ENCODE assay signal across 8 cellular contexts in genomic region chr16:578870-579405, GRCh38. TPM values are rescaled to one million over a fixed set of nuclear protein-coding genes. Genes with fewer than 3 reads are reported as not detected.
DNase-seq lines count a peak whose midpoint lies in the region; ATAC-seq, FAIRE-seq and TF ChIP-seq lines count a peak whose summit lies in the region.

No MANE protein-coding gene starts in this region.

- peak; percentile 81 for ATAC-seq in HepG2
- no peak for ATAC-seq in HG03378 (IDR thresholded peaks at IDR 0.05; ENCODE audit: unreplicated experiment)

- H3K27ac ChIP-seq in VCaP (no peak overlapping the region), HepG2 (ENCODE audit: extremely low read length, insufficient read depth, low read length) (no peak overlapping the region)

- CTCF ChIA-PET in HepG2 (lab: Yijun Ruan, JAX; ENCODE audit: low intra/inter-chr PET ratio, low total read pairs), result interaction anchor here (0.6 to 1.8 kb wide), 3 partner anchors 22 to 32 kb away, joined by 3 to 11 read pairs (median 8); no protein-coding TSS in a partner anchor

- no peaks in the 10 kb centered on the region for H4K20me1 ChIP-seq in HepG2 (ENCODE audit: insufficient read depth, low read length)

- H3K9me3 ChIP-seq in HepG2 (ENCODE audit: low read length), result no peaks in the 10 kb centered on the region

- POLR2A ChIA-PET in HepG2 (lab: Yijun Ruan, JAX), result interaction anchor here (0.7 to 1.6 kb wide), 3 partner anchors 10 to 64 kb away, joined by 4 to 6 read pairs (median 4); partner anchors contain the start of gene METTL26

- in situ Hi-C loops in HepG2 (cut with HindIII; ENCODE audit: extremely low pct_ligation_motif_present, low pct_unique_long_range_greater_than_20kb), result no loop called here

- peak; percentile 24; the same call in 1 of the 2 replicates for TF ChIP-seq CTCF in VCaP (conservative IDR thresholded peaks at IDR 0.05)
- peak; percentile 98 for TF ChIP-seq CTCF in HepG2 (CRISPR knock-in tag; IDR thresholded peaks at IDR 0.05)

- peak; percentile 47 for FAIRE-seq in HepG2 (lab: Jason Lieb, UNC)

- TF ChIP-seq EP300 in HepG2 (IDR thresholded peaks at IDR 0.05; ENCODE audit: low read depth in 2 of 2, low read length in 2 of 2), result no peak
- no peak for TF ChIP-seq EP300 in HepG2 (CRISPR knock-in tag; IDR thresholded peaks at IDR 0.05; ENCODE audit: borderline replicate concordance)

- TF ChIP-seq POLR2A in HepG2 (IDR thresholded peaks at IDR 0.05; ENCODE audit: insufficient read depth in 1 of 2, low read depth in 2 of 2, low read length in 2 of 2), result no peak

- H2AFZ ChIP-seq in HepG2 (ENCODE audit: low read length), result no peak overlapping the region

- H3K4me2 ChIP-seq in HepG2 (ENCODE audit: low read depth, low read length), result peak overlapping the region; percentile 60; the same call in 1 of the 2 replicates

- H3K4me3 ChIP-seq in HepG2 (replicated peaks in 1 of 3; ENCODE audit: insufficient read depth in 1 of 3, low read depth in 2 of 3, low read length in 3 of 3), result peak overlapping the region in 1 of 3 experiments; percentile 24; a peak in 1 of 6 replicates

- intact Hi-C loops in HepG2 (cut with micrococcal nuclease; ENCODE audit: unreplicated experiment), result no loop called here

- H3K9ac ChIP-seq in HepG2 (ENCODE audit: insufficient read depth, low read depth, low read length), result no peak overlapping the region

- BruUV-seq in HepG2 (replicated peaks; lab: Mats Ljungman, UMichigan), result no TSS peak

- peaks cover 12% of the 10 kb centered on the region for H3K4me1 ChIP-seq in HepG2 (ENCODE audit: insufficient read depth, low read length)

- DNase-seq in D341Med (ENCODE audit: low spot score) (peak; percentile 90), HuH-7.5 (ENCODE audit: low spot score) (peak; percentile 75), cerebellum (ENCODE audit: low spot score) (peak; percentile 77), HepG2 (ENCODE audit: low spot score) (peak; percentile 60), NCI-H1092 treated with DMSO at 0.1 percent for 48 hours (lab: John Stamatoyannopoulos, UW) (no peak)
- peak in 2 of 3 experiments; percentile 36 for DNase-seq in stimulated activated CD4-positive, alpha-beta T cell treated with anti-CD3 and anti-CD28 coated beads, TNF-alpha, amount 100 ng/mL, for 4 hours (ENCODE audit: low read depth in 3 of 3)

- no peaks in the 10 kb centered on the region for H3K27me3 ChIP-seq in HepG2 (ENCODE audit: control insufficient read depth in 1 of 2, insufficient read depth in 2 of 2, low read length in 2 of 2)

- TF ChIP-seq RAD21 in HepG2 (CRISPR knock-in tag; IDR thresholded peaks at IDR 0.05), result peak; percentile 96

- 49% methylated on average over 17 of the region's 34 CpGs for WGBS in HepG2 (ENCODE audit: low lambda C conversion rate)

- H3K79me2 ChIP-seq in HepG2 (ENCODE audit: insufficient read depth, low read length), result no peaks in the 10 kb centered on the region

- peaks cover 0 to 1% of the 10 kb centered on the region in 2 experiments; a peak in 1 of 5 replicates for H3K36me3 ChIP-seq in HepG2 (replicated peaks in 1 of 2; ENCODE audit: control insufficient read depth in 1 of 2, insufficient read depth in 2 of 2, low read length in 2 of 2)

RNA-seq across cellular contexts. Expression of gene PIGQ, which starts 9.2 kb away (rescaled TPM):
- 28.9 TPM for total RNA-seq in cerebellum
- total RNA-seq in HepG2 (2016; rRNA removed; fragmentation: Illumina TruSeq; extraction: Trizol), result 8.4 and 19.7 TPM in 2 replicates
- 7.5 and 10.0 TPM in 2 replicates for total RNA-seq in HepG2 (2016; cell fraction: cytosol; rRNA removed; fragmentation: Illumina TruSeq; extraction: Trizol; ENCODE audit: low read depth)
- total RNA-seq in HepG2 (2016; cell fraction: insoluble cytoplasmic fraction; rRNA removed; fragmentation: Illumina TruSeq; extraction: Trizol), result 7.4 and 18.9 TPM in 2 replicates
- 13.0 and 18.2 TPM in 2 replicates for total RNA-seq in HepG2 (2016; cell fraction: membrane; rRNA removed; fragmentation: Illumina TruSeq; extraction: Trizol)
- 16.8 and 19.0 TPM in 2 replicates for total RNA-seq in HepG2 (2016; cell fraction: nucleus; rRNA removed; fragmentation: Illumina TruSeq; extraction: Trizol)
- 7.7 and 13.6 TPM in 2 replicates for polyA plus RNA-seq in HepG2 (2011; rRNA removed)
- 7.2 and 11.6 TPM in 2 replicates for polyA plus RNA-seq in HepG2 (2011; cell fraction: cytosol; rRNA removed)
- polyA plus RNA-seq in HepG2 (2011; cell fraction: nucleus; rRNA removed), result 70.8 and 80.2 TPM in 2 replicates
- polyA plus RNA-seq in HepG2 (2012), result 6.7 and 8.5 TPM in 2 replicates
- polyA plus RNA-seq in HepG2 (2016; cell fraction: cytosol; fragmentation: Illumina TruSeq; extraction: Trizol; ENCODE audit: low read depth), result 6.3 and 7.2 TPM in 2 replicates
- 6.9 and 8.3 TPM in 2 replicates for polyA plus RNA-seq in HepG2 (2016; cell fraction: insoluble cytoplasmic fraction; fragmentation: Illumina TruSeq; extraction: Trizol; ENCODE audit: low read depth)
- 10.4 and 10.8 TPM in 2 replicates for polyA plus RNA-seq in HepG2 (2016; cell fraction: membrane; fragmentation: Illumina TruSeq; extraction: Trizol; ENCODE audit: low read depth)
- polyA plus RNA-seq in HepG2 (2016; cell fraction: nucleus; fragmentation: Illumina TruSeq; extraction: Trizol; ENCODE audit: insufficient read depth, low read depth), result 31.7 and 36.7 TPM in 2 replicates
- 38.0 and 89.1 TPM in 2 replicates for polyA minus RNA-seq in HepG2 (2011; rRNA and poly(A)+ RNA removed; ENCODE audit: low replicate concordance)
- 8.1 and 11.1 TPM in 2 replicates for polyA minus RNA-seq in HepG2 (2011; cell fraction: cytosol; rRNA and poly(A)+ RNA removed)
- 13.6 and 14.0 TPM in 2 replicates for polyA minus RNA-seq in HepG2 (2011; cell fraction: nucleus; rRNA and poly(A)+ RNA removed)

RNA-seq across cellular contexts. Expression of gene RAB40C, which starts 10.9 kb away (rescaled TPM):
- 15.9 TPM for total RNA-seq in cerebellum
- total RNA-seq in HepG2 (2016; rRNA removed; fragmentation: Illumina TruSeq; extraction: Trizol), result 8.2 and 11.5 TPM in 2 replicates
- total RNA-seq in HepG2 (2016; cell fraction: cytosol; rRNA removed; fragmentation: Illumina TruSeq; extraction: Trizol; ENCODE audit: low read depth), result 3.9 TPM in 2 replicates
- 7.7 and 10.5 TPM in 2 replicates for total RNA-seq in HepG2 (2016; cell fraction: insoluble cytoplasmic fraction; rRNA removed; fragmentation: Illumina TruSeq; extraction: Trizol)
- 9.2 and 9.7 TPM in 2 replicates for total RNA-seq in HepG2 (2016; cell fraction: membrane; rRNA removed; fragmentation: Illumina TruSeq; extraction: Trizol)
- total RNA-seq in HepG2 (2016; cell fraction: nucleus; rRNA removed; fragmentation: Illumina TruSeq; extraction: Trizol), result 6.0 and 7.3 TPM in 2 replicates
- 7.7 and 10.6 TPM in 2 replicates for polyA plus RNA-seq in HepG2 (2011; rRNA removed)
- polyA plus RNA-seq in HepG2 (2011; cell fraction: cytosol; rRNA removed), result 6.0 and 10.4 TPM in 2 replicates
- 25.9 TPM in 2 replicates for polyA plus RNA-seq in HepG2 (2011; cell fraction: nucleus; rRNA removed)
- polyA plus RNA-seq in HepG2 (2012), result 7.0 and 9.0 TPM in 2 replicates
- 2.5 and 2.9 TPM in 2 replicates for polyA plus RNA-seq in HepG2 (2016; cell fraction: cytosol; fragmentation: Illumina TruSeq; extraction: Trizol; ENCODE audit: low read depth)
- 8.9 and 11.2 TPM in 2 replicates for polyA plus RNA-seq in HepG2 (2016; cell fraction: insoluble cytoplasmic fraction; fragmentation: Illumina TruSeq; extraction: Trizol; ENCODE audit: low read depth)
- 6.5 and 6.8 TPM in 2 replicates for polyA plus RNA-seq in HepG2 (2016; cell fraction: membrane; fragmentation: Illumina TruSeq; extraction: Trizol; ENCODE audit: low read depth)
- 20.2 and 22.4 TPM in 2 replicates for polyA plus RNA-seq in HepG2 (2016; cell fraction: nucleus; fragmentation: Illumina TruSeq; extraction: Trizol; ENCODE audit: insufficient read depth, low read depth)
- 15.3 and 16.9 TPM in 2 replicates for polyA minus RNA-seq in HepG2 (2011; rRNA and poly(A)+ RNA removed; ENCODE audit: low replicate concordance)
- polyA minus RNA-seq in HepG2 (2011; cell fraction: cytosol; rRNA and poly(A)+ RNA removed), result 5.5 and 7.3 TPM in 2 replicates
- 3.4 and 4.0 TPM in 2 replicates for polyA minus RNA-seq in HepG2 (2011; cell fraction: nucleus; rRNA and poly(A)+ RNA removed)

RNA-seq across cellular contexts. Expression of gene NHLRC4, which starts 12.1 kb away (rescaled TPM):
- total RNA-seq in cerebellum (0.27 TPM), HepG2 (2016; rRNA removed; fragmentation: Illumina TruSeq; extraction: Trizol) (0.40 and 0.48 TPM in 2 replicates)
- total RNA-seq in HepG2 (2016; cell fraction: cytosol; rRNA removed; fragmentation: Illumina TruSeq; extraction: Trizol; ENCODE audit: low read depth), result not detected in 2 replicates
- total RNA-seq in HepG2 (2016; cell fraction: insoluble cytoplasmic fraction; rRNA removed; fragmentation: Illumina TruSeq; extraction: Trizol), result 0.33 and 0.45 TPM in 2 replicates
- 0.10 and 0.22 TPM in 2 replicates for total RNA-seq in HepG2 (2016; cell fraction: membrane; rRNA removed; fragmentation: Illumina TruSeq; extraction: Trizol)
- total RNA-seq in HepG2 (2016; cell fraction: nucleus; rRNA removed; fragmentation: Illumina TruSeq; extraction: Trizol), result 0.22 TPM in 1 of 2 replicates, not detected in the other
- polyA plus RNA-seq in HepG2 (2011; rRNA removed), result 0.59 and 1.1 TPM in 2 replicates
- 0.71 and 1.2 TPM in 2 replicates for polyA plus RNA-seq in HepG2 (2011; cell fraction: cytosol; rRNA removed)
- 1.3 and 1.7 TPM in 2 replicates for polyA plus RNA-seq in HepG2 (2011; cell fraction: nucleus; rRNA removed)
- polyA plus RNA-seq in HepG2 (2012), result 1.4 and 1.5 TPM in 2 replicates
- 0.09 TPM in 1 of 2 replicates, not detected in the other for polyA plus RNA-seq in HepG2 (2016; cell fraction: cytosol; fragmentation: Illumina TruSeq; extraction: Trizol; ENCODE audit: low read depth)
- polyA plus RNA-seq in HepG2 (2016; cell fraction: insoluble cytoplasmic fraction; fragmentation: Illumina TruSeq; extraction: Trizol; ENCODE audit: low read depth), result 0.26 TPM in 2 replicates
- not detected in 2 replicates for polyA plus RNA-seq in HepG2 (2016; cell fraction: membrane; fragmentation: Illumina TruSeq; extraction: Trizol; ENCODE audit: low read depth)
- not detected in 2 replicates for polyA plus RNA-seq in HepG2 (2016; cell fraction: nucleus; fragmentation: Illumina TruSeq; extraction: Trizol; ENCODE audit: insufficient read depth, low read depth)
- polyA minus RNA-seq in HepG2 (2011; rRNA and poly(A)+ RNA removed; ENCODE audit: low replicate concordance), result 1.4 TPM in 1 of 2 replicates, not detected in the other
- 0.40 and 0.88 TPM in 2 replicates for polyA minus RNA-seq in HepG2 (2011; cell fraction: cytosol; rRNA and poly(A)+ RNA removed)
- polyA minus RNA-seq in HepG2 (2011; cell fraction: nucleus; rRNA and poly(A)+ RNA removed), result 0.13 and 0.25 TPM in 2 replicates

RNA-seq across cellular contexts. Expression of gene PRR35, which starts 18.7 kb away (rescaled TPM):
- 2.7 TPM for total RNA-seq in cerebellum
- 0.07 TPM in 1 of 2 replicates, not detected in the other for total RNA-seq in HepG2 (2016; rRNA removed; fragmentation: Illumina TruSeq; extraction: Trizol)
- not detected in 2 replicates for total RNA-seq in HepG2 (2016; cell fraction: cytosol; rRNA removed; fragmentation: Illumina TruSeq; extraction: Trizol; ENCODE audit: low read depth)
- total RNA-seq in HepG2 (2016; cell fraction: insoluble cytoplasmic fraction; rRNA removed; fragmentation: Illumina TruSeq; extraction: Trizol), result not detected in 2 replicates
- total RNA-seq in HepG2 (2016; cell fraction: membrane; rRNA removed; fragmentation: Illumina TruSeq; extraction: Trizol), result not detected in 2 replicates
- total RNA-seq in HepG2 (2016; cell fraction: nucleus; rRNA removed; fragmentation: Illumina TruSeq; extraction: Trizol), result not detected in 2 replicates
- polyA plus RNA-seq in HepG2 (2011; rRNA removed), result 0.16 and 0.38 TPM in 2 replicates
- 0.23 and 0.28 TPM in 2 replicates for polyA plus RNA-seq in HepG2 (2011; cell fraction: cytosol; rRNA removed)
- 0.81 and 1.2 TPM in 2 replicates for polyA plus RNA-seq in HepG2 (2011; cell fraction: nucleus; rRNA removed)
- 0.63 and 0.74 TPM in 2 replicates for polyA plus RNA-seq in HepG2 (2012)
- polyA plus RNA-seq in HepG2 (2016; cell fraction: cytosol; fragmentation: Illumina TruSeq; extraction: Trizol; ENCODE audit: low read depth), result not detected in 2 replicates
- not detected in 2 replicates for polyA plus RNA-seq in HepG2 (2016; cell fraction: insoluble cytoplasmic fraction; fragmentation: Illumina TruSeq; extraction: Trizol; ENCODE audit: low read depth)
- not detected in 2 replicates for polyA plus RNA-seq in HepG2 (2016; cell fraction: membrane; fragmentation: Illumina TruSeq; extraction: Trizol; ENCODE audit: low read depth)
- polyA plus RNA-seq in HepG2 (2016; cell fraction: nucleus; fragmentation: Illumina TruSeq; extraction: Trizol; ENCODE audit: insufficient read depth, low read depth), result not detected in 2 replicates
- 0.12 TPM in 1 of 2 replicates, not detected in the other for polyA minus RNA-seq in HepG2 (2011; rRNA and poly(A)+ RNA removed; ENCODE audit: low replicate concordance)
- 0.35 and 0.40 TPM in 2 replicates for polyA minus RNA-seq in HepG2 (2011; cell fraction: cytosol; rRNA and poly(A)+ RNA removed)
- polyA minus RNA-seq in HepG2 (2011; cell fraction: nucleus; rRNA and poly(A)+ RNA removed), result not detected in 2 replicates

RNA-seq across cellular contexts. Expression of gene CAPN15, which starts 51.4 kb away (rescaled TPM):
- total RNA-seq in cerebellum (17.0 TPM), HepG2 (2016; rRNA removed; fragmentation: Illumina TruSeq; extraction: Trizol) (15.0 and 24.5 TPM in 2 replicates)
- 4.2 and 4.4 TPM in 2 replicates for total RNA-seq in HepG2 (2016; cell fraction: cytosol; rRNA removed; fragmentation: Illumina TruSeq; extraction: Trizol; ENCODE audit: low read depth)
- 12.6 and 24.1 TPM in 2 replicates for total RNA-seq in HepG2 (2016; cell fraction: insoluble cytoplasmic fraction; rRNA removed; fragmentation: Illumina TruSeq; extraction: Trizol)
- 16.3 and 16.4 TPM in 2 replicates for total RNA-seq in HepG2 (2016; cell fraction: membrane; rRNA removed; fragmentation: Illumina TruSeq; extraction: Trizol)
- total RNA-seq in HepG2 (2016; cell fraction: nucleus; rRNA removed; fragmentation: Illumina TruSeq; extraction: Trizol), result 14.9 and 20.4 TPM in 2 replicates
- polyA plus RNA-seq in HepG2 (2011; rRNA removed), result 14.9 and 22.2 TPM in 2 replicates
- polyA plus RNA-seq in HepG2 (2011; cell fraction: cytosol; rRNA removed), result 11.3 and 22.6 TPM in 2 replicates
- polyA plus RNA-seq in HepG2 (2011; cell fraction: nucleus; rRNA removed), result 103 and 145 TPM in 2 replicates
- polyA plus RNA-seq in HepG2 (2012), result 17.6 and 19.5 TPM in 2 replicates
- 5.8 and 6.0 TPM in 2 replicates for polyA plus RNA-seq in HepG2 (2016; cell fraction: cytosol; fragmentation: Illumina TruSeq; extraction: Trizol; ENCODE audit: low read depth)
- 20.7 and 26.7 TPM in 2 replicates for polyA plus RNA-seq in HepG2 (2016; cell fraction: insoluble cytoplasmic fraction; fragmentation: Illumina TruSeq; extraction: Trizol; ENCODE audit: low read depth)
- polyA plus RNA-seq in HepG2 (2016; cell fraction: membrane; fragmentation: Illumina TruSeq; extraction: Trizol; ENCODE audit: low read depth), result 16.3 and 19.3 TPM in 2 replicates
- polyA plus RNA-seq in HepG2 (2016; cell fraction: nucleus; fragmentation: Illumina TruSeq; extraction: Trizol; ENCODE audit: insufficient read depth, low read depth), result 67.7 and 68.0 TPM in 2 replicates
- polyA minus RNA-seq in HepG2 (2011; rRNA and poly(A)+ RNA removed; ENCODE audit: low replicate concordance), result 22.1 and 60.1 TPM in 2 replicates
- polyA minus RNA-seq in HepG2 (2011; cell fraction: cytosol; rRNA and poly(A)+ RNA removed), result 39.5 and 41.1 TPM in 2 replicates
- 16.0 and 18.4 TPM in 2 replicates for polyA minus RNA-seq in HepG2 (2011; cell fraction: nucleus; rRNA and poly(A)+ RNA removed)
